Comparison of ENCODE assay signal across 15 cellular contexts in genomic region chr9:91403665-91404543, GRCh38.
"Had no signal": no experiment of that assay in that cellular context is flagged by ENCODE, and none has a peak within 500 bp of the region (broad histone marks: within the 10 kb centered on the region; RNA-seq: fewer than 3 reads in every experiment).

No MANE protein-coding gene starts in this region.

- H3K27ac Mint-ChIP-seq: activated naive CD4-positive, alpha-beta T cell treated with anti-CD3 and anti-CD28 coated beads, Interleukin-2, amount 10 ng/mL, durations not matched to agents 7 days and 5 days; activated T-helper 17 cell treated with anti-CD3 and anti-CD28 coated beads, Interleukin-2, amount 50 U/mL, for 72 hours; memory B cell; nephron; T-helper 17 cell had no signal

- H3K4me3 Mint-ChIP-seq: activated naive CD4-positive, alpha-beta T cell treated with anti-CD3 and anti-CD28 coated beads, Interleukin-2, amount 10 ng/mL, durations not matched to agents 7 days and 5 days; activated T-helper 17 cell treated with anti-CD3 and anti-CD28 coated beads, Interleukin-2, amount 50 U/mL, for 72 hours; memory B cell; nephron; T-helper 17 cell had no signal

- H3K4me1 Mint-ChIP-seq: nephron had no signal

- DNase-seq: activated naive CD4-positive, alpha-beta T cell treated with anti-CD3 and anti-CD28 coated beads, Interleukin-2, amount 10 ng/mL, durations not matched to agents 7 days and 5 days; cerebellar nuclear complex; effector memory CD4-positive, alpha-beta T cell; foreskin keratinocyte; glutamatergic neuron; hypothalamus; kidney; left ventricle myocardium inferior; mucosa of descending colon; occipital lobe; T-helper 17 cell had no signal

- ATAC-seq: activated T-helper 17 cell treated with anti-CD3 and anti-CD28 coated beads, Interleukin-2, amount 50 U/mL, for 72 hours; foreskin keratinocyte; mucosa of descending colon; sciatic nerve; T-helper 17 cell had no signal

- H3K9me3 Mint-ChIP-seq: activated naive CD4-positive, alpha-beta T cell treated with anti-CD3 and anti-CD28 coated beads, Interleukin-2, amount 10 ng/mL, durations not matched to agents 7 days and 5 days; memory B cell; nephron had no signal
